In the genomic region with DNA sequence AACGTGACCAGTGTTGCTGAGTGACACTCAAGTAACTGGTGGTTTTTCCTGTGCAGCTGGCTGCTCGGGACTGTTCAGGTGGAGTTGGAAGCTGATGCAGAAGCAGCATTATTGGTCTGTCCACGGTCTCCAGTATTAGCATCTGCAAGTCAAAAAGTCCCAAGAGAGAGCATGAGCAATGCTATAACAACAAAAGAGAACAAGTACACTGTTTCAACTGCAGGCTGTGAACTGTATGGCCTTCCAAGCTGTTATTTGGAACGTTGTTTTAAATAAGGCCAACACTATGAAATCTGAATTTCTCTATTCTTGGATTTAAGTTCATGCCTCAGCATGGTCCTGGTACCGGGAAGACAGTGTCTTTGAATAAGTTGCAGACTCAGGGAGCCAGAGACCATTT, we compare ENCODE assay signal across 23 cellular contexts. TPM values are rescaled to one million over a fixed set of nuclear protein-coding genes. Genes with fewer than 3 reads are reported as not detected.
DNase-seq lines count a peak whose midpoint lies in the region; ATAC-seq, FAIRE-seq and TF ChIP-seq lines count a peak whose summit lies in the region.
"Had no signal": no experiment of that assay in that cellular context is flagged by ENCODE, and none has a peak within 500 bp of the region (broad histone marks: within the 10 kb centered on the region; RNA-seq: fewer than 3 reads in every experiment).

No MANE protein-coding gene starts in this region.

- DNase-seq in HepG2 (ENCODE audit: low spot score): no peak
- no peak for DNase-seq in right lobe of liver
- DNase-seq in brain pericyte (ENCODE audit: low read depth, low spot score): peak; percentile 59
- DNase-seq in sciatic nerve (ENCODE audit: low spot score): no peak
- peak; percentile 23 for DNase-seq in stromal cell of bone marrow (ENCODE audit: low read depth)
- no peak for DNase-seq in NCI-H510A treated with DMSO at 0.1 percent for 48 hours (lab: John Stamatoyannopoulos, UW)
- DNase-seq in left lobe of liver (ENCODE audit: low spot score): no peak
- DNase-seq in stimulated activated CD4-positive, alpha-beta T cell treated with anti-CD3 and anti-CD28 coated beads, Interleukin-12 subunit alpha, Interleukin-12 subunit beta, amount 100 ng/mL, for 4 hours: no peak
- DNase-seq: CD8-positive, alpha-beta memory T cell; COR-L47; DMS 273 treated with DMSO at 0.1 percent for 48 hours; DMS53; DND-41; EL; H9; IMR-90 had no signal

- H3K4me3 ChIP-seq in HepG2 (replicated peaks in 1 of 3; ENCODE audit: insufficient read depth in 1 of 3, low read depth in 2 of 3, low read length in 3 of 3): no peak overlapping the region
- H3K4me3 ChIP-seq in right lobe of liver: no peak overlapping the region
- H3K4me3 ChIP-seq: BLaER1 treated with 17β-estradiol and CSF1 and Interleukin-3, amounts not matched to agents 10 nM and 100 nM; GM12878 had no signal

- TF ChIP-seq EP300 in HepG2 (IDR thresholded peaks at IDR 0.05; ENCODE audit: low read depth in 2 of 2, low read length in 2 of 2): no peak
- TF ChIP-seq EP300 in HepG2 (CRISPR knock-in tag; IDR thresholded peaks at IDR 0.05; ENCODE audit: borderline replicate concordance): no peak

- TF ChIP-seq CTCF in HepG2 (CRISPR knock-in tag; IDR thresholded peaks at IDR 0.05): no peak
- TF ChIP-seq CTCF in right lobe of liver (IDR thresholded peaks at IDR 0.05): no peak

- H3K4me1 ChIP-seq in HepG2 (ENCODE audit: insufficient read depth, low read length): peaks cover 28% of the 10 kb centered on the region
- H3K4me1 ChIP-seq in right lobe of liver: peaks cover 0 to 14% (median 6%) of the 10 kb centered on the region in 4 donors
- H3K4me1 ChIP-seq: BLaER1 treated with 17β-estradiol and CSF1 and Interleukin-3, amounts not matched to agents 10 nM and 100 nM had no signal

- H4K20me1 ChIP-seq in HepG2 (ENCODE audit: insufficient read depth, low read length): no peaks in the 10 kb centered on the region

- peak overlapping the region; percentile 55 for H3K27ac ChIP-seq in HepG2 (ENCODE audit: extremely low read length, insufficient read depth, low read length)
- peak overlapping the region in 1 of 3 donors; percentile 37 for H3K27ac ChIP-seq in right lobe of liver
- H3K27ac ChIP-seq: BLaER1 treated with 17β-estradiol and CSF1 and Interleukin-3, amounts not matched to agents 10 nM and 100 nM; HL-60 had no signal

- no TSS peak for BruUV-seq in HepG2 (replicated peaks; lab: Mats Ljungman, UMichigan)

- POLR2A ChIA-PET in HepG2 (lab: Yijun Ruan, JAX): no interaction called here

- TF ChIP-seq POLR2A in HepG2 (IDR thresholded peaks at IDR 0.05; ENCODE audit: insufficient read depth in 1 of 2, low read depth in 2 of 2, low read length in 2 of 2) (no peak), right lobe of liver (IDR thresholded peaks at IDR 0.05) (no peak)

- no peak overlapping the region for H3K4me2 ChIP-seq in HepG2 (ENCODE audit: low read depth, low read length)
- H3K4me2 ChIP-seq: BLaER1 treated with 17β-estradiol and CSF1 and Interleukin-3, amounts not matched to agents 10 nM and 100 nM had no signal

- intact Hi-C loops in HepG2 (cut with micrococcal nuclease; ENCODE audit: unreplicated experiment): no loop called here
- intact Hi-C loops in right lobe of liver (cut with DNase I): no loop called here
- intact Hi-C loops in sciatic nerve (cut with DNase I): no loop called here

- no peaks in the 10 kb centered on the region for H3K79me2 ChIP-seq in HepG2 (ENCODE audit: insufficient read depth, low read length)

- in situ Hi-C loops in HepG2 (cut with HindIII; ENCODE audit: extremely low pct_ligation_motif_present, low pct_unique_long_range_greater_than_20kb): no loop called here

- ATAC-seq in HepG2 (no peak), right lobe of liver (no peak), sciatic nerve (peak; percentile 83), left lobe of liver (no peak)
- ATAC-seq: GM12878 had no signal

- H3K9me3 ChIP-seq in HepG2 (ENCODE audit: low read length) (no peaks in the 10 kb centered on the region), right lobe of liver (no peaks in the 10 kb centered on the region)
- H3K9me3 ChIP-seq: BLaER1 treated with 17β-estradiol and CSF1 and Interleukin-3, amounts not matched to agents 10 nM and 100 nM had no signal

- H2AFZ ChIP-seq in HepG2 (ENCODE audit: low read length): no peak overlapping the region

- WGBS in HepG2 (ENCODE audit: low lambda C conversion rate): 94% methylated on average over 5 of the region's 5 CpGs
- WGBS in right lobe of liver (ENCODE audit: insufficient coverage, low coverage, low lambda C conversion rate, missing lambda C conversion rate): 65% methylated on average over 4 of the region's 5 CpGs

- FAIRE-seq in HepG2 (lab: Jason Lieb, UNC): no peak
- FAIRE-seq: GM12878, GM19239, H1 had no signal

- TF ChIP-seq RAD21 in HepG2 (CRISPR knock-in tag; IDR thresholded peaks at IDR 0.05): no peak

- H3K27me3 ChIP-seq in HepG2 (ENCODE audit: control insufficient read depth in 1 of 2, insufficient read depth in 2 of 2, low read length in 2 of 2): no peaks in the 10 kb centered on the region
- no peaks in the 10 kb centered on the region for H3K27me3 ChIP-seq in right lobe of liver
- H3K27me3 ChIP-seq: BLaER1 treated with 17β-estradiol and CSF1 and Interleukin-3, amounts not matched to agents 10 nM and 100 nM had no signal

- peaks cover 1 to 6% of the 10 kb centered on the region in 2 experiments; a peak in 2 of 5 replicates for H3K36me3 ChIP-seq in HepG2 (replicated peaks in 1 of 2; ENCODE audit: control insufficient read depth in 1 of 2, insufficient read depth in 2 of 2, low read length in 2 of 2)
- H3K36me3 ChIP-seq in right lobe of liver: no peaks in the 10 kb centered on the region

- CTCF ChIA-PET in HepG2 (lab: Yijun Ruan, JAX; ENCODE audit: low intra/inter-chr PET ratio, low total read pairs): no interaction called here

- H3K9ac ChIP-seq in HepG2 (ENCODE audit: insufficient read depth, low read depth, low read length): no peak overlapping the region
- H3K9ac ChIP-seq: BLaER1 treated with 17β-estradiol and CSF1 and Interleukin-3, amounts not matched to agents 10 nM and 100 nM had no signal

TF ChIP-seq in HepG2, 621 proteins besides CTCF, POLR2A, EP300 and RAD21 (continues in another document):
- TF ChIP-seq ZNF746 (CRISPR knock-in tag; IDR thresholded peaks at IDR 0.05) (no peak), RBM22 (optimal IDR thresholded peaks at IDR 0.05; ENCODE audit: low read length) (peak; percentile 25), ZNF557 (CRISPR knock-in tag; IDR thresholded peaks at IDR 0.05) (no peak), CHD4 (IDR thresholded peaks at IDR 0.05; ENCODE audit: borderline replicate concordance, low read length) (no peak), U2AF1 (optimal IDR thresholded peaks at IDR 0.05; ENCODE audit: low read depth, low read length) (no peak)

RNA-seq across cellular contexts. Expression of a gene that starts 44.8 kb away (rescaled TPM):
- total RNA-seq in HepG2 (2016; rRNA removed; fragmentation: Illumina TruSeq; extraction: Trizol) (10.9 and 13.4 TPM in 2 replicates), right lobe of liver (100 to 1,000 TPM in 3 of 6 experiments, 10 to 100 TPM in 3; 24.9 to 188 (median 91.4) TPM), sciatic nerve (not detected), left lobe of liver (206 TPM)
- 1.3 and 1.4 TPM in 2 replicates for total RNA-seq in HepG2 (2016; cell fraction: cytosol; rRNA removed; fragmentation: Illumina TruSeq; extraction: Trizol; ENCODE audit: low read depth)
- total RNA-seq in HepG2 (2016; cell fraction: insoluble cytoplasmic fraction; rRNA removed; fragmentation: Illumina TruSeq; extraction: Trizol): 11.0 and 14.6 TPM in 2 replicates
- total RNA-seq in HepG2 (2016; cell fraction: membrane; rRNA removed; fragmentation: Illumina TruSeq; extraction: Trizol): 4.3 and 4.5 TPM in 2 replicates
- total RNA-seq in HepG2 (2016; cell fraction: nucleus; rRNA removed; fragmentation: Illumina TruSeq; extraction: Trizol): 26.4 and 27.1 TPM in 2 replicates
- 8.8 and 9.8 TPM in 2 replicates for polyA plus RNA-seq in HepG2 (2011; rRNA removed)
- polyA plus RNA-seq in HepG2 (2011; cell fraction: cytosol; rRNA removed): 4.2 and 4.4 TPM in 2 replicates
- polyA plus RNA-seq in HepG2 (2011; cell fraction: nucleus; rRNA removed): 48.5 and 49.6 TPM in 2 replicates
- 5.7 and 9.6 TPM in 2 replicates for polyA plus RNA-seq in HepG2 (2012)
- polyA plus RNA-seq in HepG2 (2016; cell fraction: cytosol; fragmentation: Illumina TruSeq; extraction: Trizol; ENCODE audit: low read depth): 0.58 and 0.63 TPM in 2 replicates
- polyA plus RNA-seq in HepG2 (2016; cell fraction: insoluble cytoplasmic fraction; fragmentation: Illumina TruSeq; extraction: Trizol; ENCODE audit: low read depth): 8.0 and 8.4 TPM in 2 replicates
- 1.8 and 2.5 TPM in 2 replicates for polyA plus RNA-seq in HepG2 (2016; cell fraction: membrane; fragmentation: Illumina TruSeq; extraction: Trizol; ENCODE audit: low read depth)
- polyA plus RNA-seq in HepG2 (2016; cell fraction: nucleus; fragmentation: Illumina TruSeq; extraction: Trizol; ENCODE audit: insufficient read depth, low read depth): 30.6 and 33.1 TPM in 2 replicates
- polyA minus RNA-seq in HepG2 (2011; rRNA and poly(A)+ RNA removed; ENCODE audit: low replicate concordance): 11.6 TPM in 1 of 2 replicates, not detected in the other
- polyA minus RNA-seq in HepG2 (2011; cell fraction: cytosol; rRNA and poly(A)+ RNA removed): 4.1 TPM in 2 replicates
- polyA minus RNA-seq in HepG2 (2011; cell fraction: nucleus; rRNA and poly(A)+ RNA removed): 24.8 and 27.8 TPM in 2 replicates
- total RNA-seq: A172, G401, H9, IMR-90 had no signal
- polyA plus RNA-seq: IMR-90 had no signal

Comparison
In these comparisons a context has a peak if more than half of its experiments do, and no peak if none do; other contexts are left out.
1. DNase-seq: peak in brain pericyte (single experiment) and stromal cell of bone marrow (single experiment); none in HepG2 (single experiment), right lobe of liver (0 of 3), sciatic nerve (single experiment), NCI-H510A treated with DMSO at 0.1 percent for 48 hours (single experiment), left lobe of liver (single experiment) and stimulated activated CD4-positive, alpha-beta T cell treated with anti-CD3 and anti-CD28 coated beads, Interleukin-12 subunit alpha, Interleukin-12 subunit beta, amount 100 ng/mL, for 4 hours (single experiment).